ENCODE assay signal across 26 cellular contexts in genomic region chr6:7325750-7326149, GRCh38.
"Had no signal": no experiment of that assay in that cellular context is flagged by ENCODE, and none has a peak within 500 bp of the region (broad histone marks: within the 10 kb centered on the region; RNA-seq: fewer than 3 reads in every experiment).

No MANE protein-coding gene starts in this region.

- H3K79me2 ChIP-seq: hepatocyte had no signal

- DNase-seq: islet precursor cell; left ventricle myocardium inferior; mesendoderm; naive B cell; natural killer cell; nephron progenitor cell; ovary; small intestine; spleen; stimulated activated CD4-positive, alpha-beta T cell treated with anti-CD3 and anti-CD28 coated beads, Interleukin-4, amount 100 ng/mL, for 24 hours; stimulated activated naive CD4-positive, alpha-beta T cell; tibial artery; trophoblast cell; upper lobe of right lung had no signal

- H3K27ac ChIP-seq: hepatocyte, left ventricle myocardium inferior, neural progenitor cell, ovary, right atrium auricular region, suprapubic skin, thoracic aorta, tibial artery, upper lobe of right lung had no signal

- H3K4me1 ChIP-seq: left ventricle myocardium inferior, neural progenitor cell, right atrium auricular region, suprapubic skin, tibial artery, upper lobe of right lung had no signal

- H3K4me2 ChIP-seq: hepatocyte, neural progenitor cell had no signal

- H3K27ac Mint-ChIP-seq: mesothelial cell of epicardium; natural killer cell; nephron progenitor cell; neural progenitor cell; progenitor cell of endocrine pancreas; stimulated activated effector memory CD8-positive, alpha-beta T cell treated with anti-CD3 and anti-CD28 coated beads, Interleukin-12 subunit alpha, Interleukin-12 subunit beta, amount 100 ng/mL, for 72 hours; stimulated activated naive CD8-positive, alpha-beta T cell treated with anti-CD3 and anti-CD28 coated beads, Interleukin-15, Interleukin-2, amounts not matched to agents 100 ng/mL and 50 ng/mL, for 24 hours had no signal

- ATAC-seq: natural killer cell; sciatic nerve; stimulated activated effector memory CD8-positive, alpha-beta T cell treated with anti-CD3 and anti-CD28 coated beads, Interleukin-12 subunit alpha, Interleukin-12 subunit beta, amount 100 ng/mL, for 72 hours; upper lobe of right lung had no signal

- H2AFZ ChIP-seq: hepatocyte, neural progenitor cell had no signal

- H3K4me3 Mint-ChIP-seq: mesothelial cell of epicardium; natural killer cell; nephron progenitor cell; neural progenitor cell; stimulated activated effector memory CD8-positive, alpha-beta T cell treated with anti-CD3 and anti-CD28 coated beads, Interleukin-12 subunit alpha, Interleukin-12 subunit beta, amount 100 ng/mL, for 72 hours; stimulated activated naive CD8-positive, alpha-beta T cell treated with anti-CD3 and anti-CD28 coated beads, Interleukin-15, Interleukin-2, amounts not matched to agents 100 ng/mL and 50 ng/mL, for 24 hours had no signal

- H3K4me3 ChIP-seq: hepatocyte, left ventricle myocardium inferior, lung, neural progenitor cell, ovary, right atrium auricular region, spleen, suprapubic skin, thoracic aorta, tibial artery, upper lobe of right lung had no signal

- FAIRE-seq: small intestine, urothelium cell line had no signal

- H3K9me3 Mint-ChIP-seq: natural killer cell, nephron progenitor cell, neural progenitor cell had no signal

- H3K36me3 Mint-ChIP-seq: mesothelial cell of epicardium; naive B cell; natural killer cell; neural progenitor cell; stimulated activated effector memory CD8-positive, alpha-beta T cell treated with anti-CD3 and anti-CD28 coated beads, Interleukin-12 subunit alpha, Interleukin-12 subunit beta, amount 100 ng/mL, for 72 hours had no signal

- H3K27me3 ChIP-seq: hepatocyte, neural progenitor cell, ovary, right atrium auricular region, spleen, suprapubic skin had no signal

- H3K4me1 Mint-ChIP-seq: nephron progenitor cell, neural progenitor cell had no signal

- H3K9ac ChIP-seq: neural progenitor cell had no signal

- H3K36me3 ChIP-seq: left ventricle myocardium inferior, neural progenitor cell, ovary, right atrium auricular region, spleen, suprapubic skin, thoracic aorta, tibial artery, upper lobe of right lung had no signal

- H3K27me3 Mint-ChIP-seq: naive B cell, progenitor cell of endocrine pancreas had no signal

- H3K9me3 ChIP-seq: left ventricle myocardium inferior, ovary, right atrium auricular region, spleen, suprapubic skin, thoracic aorta, tibial artery, upper lobe of right lung had no signal
